In the genomic region with DNA sequence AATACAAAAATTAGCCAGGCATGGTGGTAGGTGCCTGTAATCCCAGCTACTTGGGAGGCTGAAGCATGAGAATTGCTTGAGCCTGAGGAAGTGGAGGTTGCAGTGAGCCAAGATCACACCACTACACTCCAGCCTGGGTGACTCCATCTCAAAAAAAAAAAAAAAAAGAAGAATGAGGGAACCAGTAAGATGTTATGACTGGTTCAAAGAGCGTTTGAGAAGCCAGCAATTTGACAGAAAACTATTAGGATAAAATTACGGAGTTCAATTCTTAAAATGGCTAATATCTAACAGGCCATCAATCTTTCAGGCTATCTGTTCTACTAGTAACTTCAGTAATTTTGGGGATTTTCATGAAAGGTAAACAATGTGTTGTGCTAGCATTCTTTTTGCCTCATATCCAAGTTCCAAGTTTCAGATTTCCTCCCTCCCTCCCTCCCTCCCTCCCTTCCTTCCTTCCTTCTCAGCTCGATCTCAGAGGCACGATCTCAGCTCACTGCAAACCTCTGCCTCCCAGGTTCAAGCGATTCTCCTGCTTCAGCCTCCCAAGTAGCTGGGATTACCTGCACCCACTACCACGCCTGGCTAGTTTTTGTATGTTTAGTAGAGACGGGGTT, we compare ENCODE assay signal across 6 cellular contexts. TPM values are rescaled to one million over a fixed set of nuclear protein-coding genes. Genes with fewer than 3 reads are reported as not detected.
"Had no signal": no experiment of that assay in that cellular context is flagged by ENCODE, and none has a peak within 500 bp of the region (broad histone marks: within the 10 kb centered on the region; RNA-seq: fewer than 3 reads in every experiment).

No MANE protein-coding gene starts in this region.

RNA-seq across cellular contexts. Expression of gene RAB44, which starts 7.4 kb away (rescaled TPM):
- total RNA-seq: kidney epithelial cell; lung microvascular endothelial cell; myocyte; naive thymus-derived CD8-positive, alpha-beta T cell had no signal
- polyA plus RNA-seq: immature natural killer cell; naive thymus-derived CD4-positive, alpha-beta T cell; naive thymus-derived CD8-positive, alpha-beta T cell had no signal
